9 cellular contexts compared by ENCODE assay signal in the genomic region with DNA sequence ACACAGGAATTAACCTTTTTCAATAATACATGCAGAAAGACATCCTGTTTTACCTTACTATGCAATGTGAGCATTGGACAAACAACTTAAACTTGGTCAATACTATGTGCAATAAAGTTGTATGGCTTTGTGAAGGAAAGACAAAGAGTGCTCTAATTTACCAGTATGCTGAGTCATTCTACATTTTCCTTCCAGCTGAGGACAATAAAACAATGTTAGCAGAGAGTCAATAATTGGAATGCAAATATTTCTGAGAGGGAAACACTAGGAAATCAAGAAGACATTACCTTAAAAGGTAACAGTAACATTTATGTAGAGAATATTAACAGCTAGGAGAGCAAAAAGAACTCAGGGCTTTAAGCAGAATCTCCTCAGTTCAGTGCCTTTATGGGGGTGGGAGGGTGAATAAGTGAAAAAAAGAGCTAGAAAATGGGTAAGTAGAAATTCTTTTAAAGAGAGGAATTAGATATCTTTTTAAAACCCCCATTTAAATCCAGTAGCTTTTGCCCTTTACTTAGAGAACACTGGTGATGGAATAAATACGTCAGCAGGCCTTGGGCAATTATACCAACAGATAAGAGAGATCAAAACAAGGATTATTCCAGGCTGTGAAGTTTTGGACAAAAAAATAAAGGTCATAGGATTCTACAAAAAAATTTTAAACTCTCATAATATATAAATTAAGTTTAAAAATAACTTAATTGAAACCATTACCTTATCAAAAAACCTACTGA. TPM values are rescaled to one million over a fixed set of nuclear protein-coding genes. Genes with fewer than 3 reads are reported as not detected.
DNase-seq lines count a peak whose midpoint lies in the region; ATAC-seq, FAIRE-seq and TF ChIP-seq lines count a peak whose summit lies in the region.
"Had no signal": no experiment of that assay in that cellular context is flagged by ENCODE, and none has a peak within 500 bp of the region (broad histone marks: within the 10 kb centered on the region; RNA-seq: fewer than 3 reads in every experiment).

No MANE protein-coding gene starts in this region.

- no peak overlapping the region for H3K4me3 Mint-ChIP-seq in naive thymus-derived CD4-positive, alpha-beta T cell

- peak overlapping the region; percentile 75; the same call in 1 of the 2 replicates for H3K27ac ChIP-seq in IMR-90 (ENCODE audit: insufficient read depth, low read length)
- peak overlapping the region; percentile 67 for H3K27ac ChIP-seq in HepG2 (ENCODE audit: extremely low read length, insufficient read depth, low read length)
- no peak overlapping the region for H3K27ac ChIP-seq in naive thymus-derived CD4-positive, alpha-beta T cell (ENCODE audit: low read depth, low read length)

- peaks cover 0 to 10% (median 0%) of the 10 kb centered on the region in 7 donors for H3K4me1 Mint-ChIP-seq in naive thymus-derived CD4-positive, alpha-beta T cell

- BruUV-seq in IMR-90 (replicated peaks; lab: Mats Ljungman, UMichigan) (no TSS peak), HepG2 (replicated peaks; lab: Mats Ljungman, UMichigan) (no TSS peak)

- peak; percentile 56 for FAIRE-seq in HepG2 (lab: Jason Lieb, UNC)

- peak; percentile 57 for DNase-seq in AG10803 (ENCODE audit: low read depth)
- peak; percentile 55 for DNase-seq in IMR-90
- peak; percentile 55 for DNase-seq in astrocyte of the spinal cord (ENCODE audit: low read depth, low spot score)
- peak; percentile 86 for DNase-seq in HepG2 (ENCODE audit: low spot score)
- no peak for DNase-seq in epidermal melanocyte (ENCODE audit: insufficient read length, low spot score)
- no peak for DNase-seq in naive thymus-derived CD4-positive, alpha-beta T cell
- no peak for DNase-seq in NCI-H345 (lab: John Stamatoyannopoulos, UW)
- DNase-seq: DMS79 treated with DMSO at 0.1 percent for 48 hours had no signal

- H2BK15ac ChIP-seq in IMR-90 (ENCODE audit: low read depth, low read length), result peak overlapping the region; percentile 90; the same call in 1 of the 3 replicates

- no peak overlapping the region for H3K4me3 ChIP-seq in AG10803 (ENCODE audit: low read length)
- no peak overlapping the region for H3K4me3 ChIP-seq in IMR-90 (ENCODE audit: insufficient read depth, low read depth, low read length)
- no peak overlapping the region for H3K4me3 ChIP-seq in astrocyte of the spinal cord (ENCODE audit: low read depth, low read length)
- H3K4me3 ChIP-seq in HepG2 (replicated peaks in 1 of 3; ENCODE audit: insufficient read depth in 1 of 3, low read depth in 2 of 3, low read length in 3 of 3), result no peak overlapping the region
- no peak overlapping the region for H3K4me3 ChIP-seq in naive thymus-derived CD4-positive, alpha-beta T cell (ENCODE audit: low read length)

- H4K8ac ChIP-seq in IMR-90 (ENCODE audit: low read depth in 2 of 2, low read length in 2 of 2), result peak overlapping the region; percentile 26 to 84; a peak in 3 of 4 replicates

- ATAC-seq in IMR-90 (ENCODE audit: low read depth) (peak; percentile 82), HepG2 (peak; percentile 86), HG03457 (IDR thresholded peaks at IDR 0.05; ENCODE audit: unreplicated experiment) (no peak)
- no peak for ATAC-seq in naive thymus-derived CD4-positive, alpha-beta T cell

- H3K36me3 Mint-ChIP-seq in naive thymus-derived CD4-positive, alpha-beta T cell, result peaks cover 10 to 50% (median 24%) of the 10 kb centered on the region in 5 donors

- peak overlapping the region; percentile 95 for H4K5ac ChIP-seq in IMR-90 (ENCODE audit: low read depth, low read length)

- POLR2A ChIA-PET in IMR-90 (lab: Charles Lee; ENCODE audit: unreplicated experiment), result no interaction called here
- POLR2A ChIA-PET in HepG2 (lab: Yijun Ruan, JAX), result interaction anchor here (1.0 to 5.7 kb wide), 2 partner anchors 11 to 15 kb away, joined by 10 to 33 read pairs; partner anchors contain the start of gene HGD
- POLR2A ChIA-PET in naive thymus-derived CD4-positive, alpha-beta T cell (lab: Charles Lee), result interaction anchor here (0.7 kb wide), 1 partner anchor 15 kb away, joined by 4 read pairs; no protein-coding TSS in a partner anchor

- H2BK120ac ChIP-seq in IMR-90 (ENCODE audit: low read depth, low read length), result peak overlapping the region; percentile 91

- H4K91ac ChIP-seq in IMR-90 (ENCODE audit: insufficient read depth, low read depth, low read length), result peak overlapping the region; percentile 83

- peak in 1 of 2 experiments; percentile 74; a peak in 2 of 4 replicates for TF ChIP-seq EP300 in HepG2 (IDR thresholded peaks at IDR 0.05; ENCODE audit: low read depth in 2 of 2, low read length in 2 of 2)
- peak; percentile 62; the same call in 1 of the 2 replicates for TF ChIP-seq EP300 in HepG2 (CRISPR knock-in tag; IDR thresholded peaks at IDR 0.05; ENCODE audit: borderline replicate concordance)

- peak overlapping the region; percentile 93 for H3K18ac ChIP-seq in IMR-90 (ENCODE audit: low read depth, low read length)

- H3K4me1 ChIP-seq in IMR-90 (ENCODE audit: control insufficient read depth, insufficient read depth, low read length) (peaks cover 9% of the 10 kb centered on the region), HepG2 (ENCODE audit: insufficient read depth, low read length) (peaks cover 47% of the 10 kb centered on the region)
- no peaks in the 10 kb centered on the region for H3K4me1 ChIP-seq in naive thymus-derived CD4-positive, alpha-beta T cell (ENCODE audit: control insufficient read depth in 2 of 2, insufficient read depth in 2 of 2, low read length in 2 of 2)

- TF ChIP-seq RAD21 in IMR-90 (IDR thresholded peaks at IDR 0.05; ENCODE audit: low read length) (no peak), HepG2 (CRISPR knock-in tag; IDR thresholded peaks at IDR 0.05) (no peak)

- no peaks in the 10 kb centered on the region for H3K9me1 ChIP-seq in IMR-90 (ENCODE audit: insufficient read depth, low read length)

- peak overlapping the region; percentile 55; the same call in 1 of the 2 replicates for H3K23ac ChIP-seq in IMR-90 (ENCODE audit: low read depth, low read length)

- WGBS in IMR-90 (ENCODE audit: extremely low coverage in 2 of 2, insufficient read length in 1 of 2), 2 experiments, result no CpG with 5 or more reads among the region's 1 CpG
- WGBS in HepG2 (ENCODE audit: low lambda C conversion rate), result 86% methylated on average over 1 of the region's 1 CpG

- no peaks in the 10 kb centered on the region for H3K27me3 Mint-ChIP-seq in naive thymus-derived CD4-positive, alpha-beta T cell

- TF ChIP-seq CTCF in AG10803 (conservative IDR thresholded peaks at IDR 0.05; ENCODE audit: low read length) (no peak), IMR-90 (conservative IDR thresholded peaks at IDR 0.05; ENCODE audit: low read depth, low read length) (no peak), astrocyte of the spinal cord (IDR thresholded peaks at IDR 0.05; ENCODE audit: low read depth, low read length) (no peak), HepG2 (CRISPR knock-in tag; IDR thresholded peaks at IDR 0.05) (no peak)

- peak overlapping the region; percentile 79 for H2BK20ac ChIP-seq in IMR-90 (ENCODE audit: low read depth, low read length)

- H3K79me1 ChIP-seq in IMR-90 (ENCODE audit: low read depth in 1 of 2, low read length in 2 of 2), result peaks cover 0 to 3% of the 10 kb centered on the region in 2 experiments; a peak in 1 of 4 replicates

- peak overlapping the region in 2 of 9 donors; percentile 29 to 30 for H3K27ac Mint-ChIP-seq in naive thymus-derived CD4-positive, alpha-beta T cell

- CTCF ChIA-PET in IMR-90 (lab: Yijun Ruan, JAX) (interaction anchor here (0.6 kb wide), 1 partner anchor 483 kb away, joined by 3 read pairs; no protein-coding TSS in a partner anchor), HepG2 (lab: Yijun Ruan, JAX; ENCODE audit: low intra/inter-chr PET ratio, low total read pairs) (no interaction called here)
- CTCF ChIA-PET in naive thymus-derived CD4-positive, alpha-beta T cell (lab: Charles Lee), result interaction anchor here (0.5 kb wide), 1 partner anchor 1075 kb away, joined by 6 read pairs; no protein-coding TSS in a partner anchor

- no peak overlapping the region for H2AK9ac ChIP-seq in IMR-90 (replicated peaks; ENCODE audit: low read depth, low read length, poor library complexity)

- H2AFZ ChIP-seq in IMR-90 (replicated peaks; ENCODE audit: low read length, poor library complexity) (no peak overlapping the region), HepG2 (ENCODE audit: low read length) (no peak overlapping the region)

- intact Hi-C loops in IMR-90 (cut with micrococcal nuclease), result no loop called here
- intact Hi-C loops in HepG2 (cut with micrococcal nuclease; ENCODE audit: unreplicated experiment), result loop anchor here (1.0 to 2.0 kb wide), 2 partner anchors 11 to 15 kb away; partner anchors contain the start of gene HGD
- intact Hi-C loops in naive thymus-derived CD4-positive, alpha-beta T cell (cut with micrococcal nuclease), result loop anchor here in 1 of 2 donors (2.0 kb wide), 1 partner anchor 15 kb away; no protein-coding TSS in a partner anchor

- TF ChIP-seq POLR2A in IMR-90 (IDR thresholded peaks at IDR 0.05; ENCODE audit: low read depth, low read length), result no peak
- TF ChIP-seq POLR2A in HepG2 (IDR thresholded peaks at IDR 0.05; ENCODE audit: insufficient read depth in 1 of 2, low read depth in 2 of 2, low read length in 2 of 2), result no peak

- H3K79me2 ChIP-seq in HepG2 (ENCODE audit: insufficient read depth, low read length), result no peaks in the 10 kb centered on the region

- H3K4me2 ChIP-seq in IMR-90 (ENCODE audit: low read depth, low read length) (peak overlapping the region; percentile 36; the same call in 1 of the 2 replicates), HepG2 (ENCODE audit: low read depth, low read length) (peak overlapping the region; percentile 34)

- H3K27me3 ChIP-seq in IMR-90 (ENCODE audit: control insufficient read depth, insufficient read depth, low read length) (no peaks in the 10 kb centered on the region), HepG2 (ENCODE audit: control insufficient read depth in 1 of 2, insufficient read depth in 2 of 2, low read length in 2 of 2) (no peaks in the 10 kb centered on the region)
- no peaks in the 10 kb centered on the region for H3K27me3 ChIP-seq in naive thymus-derived CD4-positive, alpha-beta T cell (ENCODE audit: control insufficient read depth in 2 of 2, insufficient read depth in 2 of 2, low read length in 2 of 2)

- peak overlapping the region; percentile 66; the same call in 1 of the 2 replicates for H3K56ac ChIP-seq in IMR-90 (ENCODE audit: extremely low read depth, insufficient read depth, low read length)

- H3K9ac ChIP-seq in IMR-90 (ENCODE audit: low read depth, low read length) (no peak overlapping the region), HepG2 (ENCODE audit: insufficient read depth, low read depth, low read length) (no peak overlapping the region; the same call in 1 of the 2 replicates)

- H2AK5ac ChIP-seq in IMR-90 (ENCODE audit: low read depth, low read length), result no peak overlapping the region

- H3K36me3 ChIP-seq in IMR-90 (ENCODE audit: control insufficient read depth, insufficient read depth, low read length) (no peaks in the 10 kb centered on the region), HepG2 (replicated peaks in 1 of 2; ENCODE audit: control insufficient read depth in 1 of 2, insufficient read depth in 2 of 2, low read length in 2 of 2) (peaks cover 0 to 14% of the 10 kb centered on the region in 2 experiments; a peak in 1 of 5 replicates)
- peaks cover 0 to 25% (median 0%) of the 10 kb centered on the region in 3 experiments for H3K36me3 ChIP-seq in naive thymus-derived CD4-positive, alpha-beta T cell (ENCODE audit: control insufficient read depth in 2 of 3, insufficient read depth in 3 of 3, low read length in 3 of 3)

- H3K9me3 ChIP-seq in IMR-90 (ENCODE audit: control insufficient read depth, insufficient read depth, low read length), result no peaks in the 10 kb centered on the region
- no peaks in the 10 kb centered on the region for H3K9me3 ChIP-seq in HepG2 (ENCODE audit: low read length)
- H3K9me3 ChIP-seq in naive thymus-derived CD4-positive, alpha-beta T cell (ENCODE audit: control insufficient read depth in 2 of 3, low read length in 3 of 3), result no peaks in the 10 kb centered on the region

- H4K20me1 ChIP-seq in IMR-90 (ENCODE audit: insufficient read depth, low read length), result no peaks in the 10 kb centered on the region
- no peaks in the 10 kb centered on the region for H4K20me1 ChIP-seq in HepG2 (ENCODE audit: insufficient read depth, low read length)

- dilution Hi-C loops in IMR-90 (cut with HindIII; ENCODE audit: low sequenced_read_pairs, unreplicated experiment), result no loop called here

- in situ Hi-C loops in IMR-90 (cut with MboI; ENCODE audit: low sequenced_read_pairs) (no loop called here), astrocyte of the spinal cord (cut with HindIII; ENCODE audit: low sequenced_read_pairs) (no loop called here), HepG2 (cut with HindIII; ENCODE audit: extremely low pct_ligation_motif_present, low pct_unique_long_range_greater_than_20kb) (no loop called here)

- peak overlapping the region; percentile 72; the same call in 1 of the 2 replicates for H3K4ac ChIP-seq in IMR-90 (ENCODE audit: low read depth, low read length)

- H2BK5ac ChIP-seq in IMR-90 (ENCODE audit: low read depth, low read length, poor library complexity, severe bottlenecking), result peak overlapping the region; percentile 91

- no peaks in the 10 kb centered on the region for H3K9me3 Mint-ChIP-seq in naive thymus-derived CD4-positive, alpha-beta T cell

- H3K14ac ChIP-seq in IMR-90 (replicated peaks; ENCODE audit: low read depth, low read length), result peak overlapping the region; percentile 78

RNA-seq across cellular contexts. Expression of gene HGD, which starts 11.6 kb away (rescaled TPM):
- not detected in 2 replicates for total RNA-seq in IMR-90 (2012; rRNA removed)
- polyA plus RNA-seq in IMR-90 (2012; rRNA removed), result 0.14 and 0.19 TPM in 2 replicates
- polyA plus RNA-seq in IMR-90 (2012; cell fraction: cytosol; rRNA removed), result not detected in 2 replicates
- polyA plus RNA-seq in IMR-90 (2012; cell fraction: nucleus; rRNA removed; ENCODE audit: low replicate concordance), result 0.30 and 1.4 TPM in 2 replicates
- 265 and 319 TPM in 2 replicates for total RNA-seq in HepG2 (2016; rRNA removed; fragmentation: Illumina TruSeq; extraction: Trizol)
- total RNA-seq in HepG2 (2016; cell fraction: cytosol; rRNA removed; fragmentation: Illumina TruSeq; extraction: Trizol; ENCODE audit: low read depth), result 67.0 and 67.5 TPM in 2 replicates
- 256 and 310 TPM in 2 replicates for total RNA-seq in HepG2 (2016; cell fraction: insoluble cytoplasmic fraction; rRNA removed; fragmentation: Illumina TruSeq; extraction: Trizol)
- 82.1 and 92.3 TPM in 2 replicates for total RNA-seq in HepG2 (2016; cell fraction: membrane; rRNA removed; fragmentation: Illumina TruSeq; extraction: Trizol)
- total RNA-seq in HepG2 (2016; cell fraction: nucleus; rRNA removed; fragmentation: Illumina TruSeq; extraction: Trizol), result 282 and 300 TPM in 2 replicates
- polyA plus RNA-seq in HepG2 (2011; rRNA removed), result 398 and 420 TPM in 2 replicates
- polyA plus RNA-seq in HepG2 (2011; cell fraction: cytosol; rRNA removed), result 151 and 200 TPM in 2 replicates
- polyA plus RNA-seq in HepG2 (2011; cell fraction: nucleus; rRNA removed), result 745 and 782 TPM in 2 replicates
- polyA plus RNA-seq in HepG2 (2012), result 254 and 296 TPM in 2 replicates
- polyA plus RNA-seq in HepG2 (2016; cell fraction: cytosol; fragmentation: Illumina TruSeq; extraction: Trizol; ENCODE audit: low read depth), result 44.7 and 45.8 TPM in 2 replicates
- 242 and 251 TPM in 2 replicates for polyA plus RNA-seq in HepG2 (2016; cell fraction: insoluble cytoplasmic fraction; fragmentation: Illumina TruSeq; extraction: Trizol; ENCODE audit: low read depth)
- 51.1 and 52.9 TPM in 2 replicates for polyA plus RNA-seq in HepG2 (2016; cell fraction: membrane; fragmentation: Illumina TruSeq; extraction: Trizol; ENCODE audit: low read depth)
- polyA plus RNA-seq in HepG2 (2016; cell fraction: nucleus; fragmentation: Illumina TruSeq; extraction: Trizol; ENCODE audit: insufficient read depth, low read depth), result 287 and 304 TPM in 2 replicates
- 0.42 and 257 TPM in 2 replicates for polyA minus RNA-seq in HepG2 (2011; rRNA and poly(A)+ RNA removed; ENCODE audit: low replicate concordance)
- polyA minus RNA-seq in HepG2 (2011; cell fraction: cytosol; rRNA and poly(A)+ RNA removed), result 107 and 125 TPM in 2 replicates
- 1,013 and 1,338 TPM in 2 replicates for polyA minus RNA-seq in HepG2 (2011; cell fraction: nucleus; rRNA and poly(A)+ RNA removed)
- total RNA-seq in naive thymus-derived CD4-positive, alpha-beta T cell, result 1 to 10 TPM in 4 of 5 experiments, under 1 TPM in 1; 0.44 to 4.9 (median 2.6) TPM
- not detected for polyA plus RNA-seq in naive thymus-derived CD4-positive, alpha-beta T cell

RNA-seq across cellular contexts. Expression of gene RABL3, which starts 48.7 kb away (rescaled TPM):
- total RNA-seq in IMR-90 (2012; rRNA removed) (17.0 and 31.1 TPM in 2 replicates), HepG2 (2016; rRNA removed; fragmentation: Illumina TruSeq; extraction: Trizol) (31.9 and 48.3 TPM in 2 replicates)
- polyA plus RNA-seq in IMR-90 (2012; rRNA removed) (4.2 and 5.3 TPM in 2 replicates), HepG2 (2011; rRNA removed) (3.8 and 4.8 TPM in 2 replicates)
- polyA plus RNA-seq in IMR-90 (2012; cell fraction: cytosol; rRNA removed), result 0.48 and 1.0 TPM in 2 replicates
- 0.27 and 3.6 TPM in 2 replicates for polyA plus RNA-seq in IMR-90 (2012; cell fraction: nucleus; rRNA removed; ENCODE audit: low replicate concordance)
- total RNA-seq in HepG2 (2016; cell fraction: cytosol; rRNA removed; fragmentation: Illumina TruSeq; extraction: Trizol; ENCODE audit: low read depth), result 5.2 and 5.9 TPM in 2 replicates
- total RNA-seq in HepG2 (2016; cell fraction: insoluble cytoplasmic fraction; rRNA removed; fragmentation: Illumina TruSeq; extraction: Trizol), result 31.0 and 46.6 TPM in 2 replicates
- total RNA-seq in HepG2 (2016; cell fraction: membrane; rRNA removed; fragmentation: Illumina TruSeq; extraction: Trizol), result 8.3 and 9.8 TPM in 2 replicates
- total RNA-seq in HepG2 (2016; cell fraction: nucleus; rRNA removed; fragmentation: Illumina TruSeq; extraction: Trizol), result 16.0 and 17.0 TPM in 2 replicates
- polyA plus RNA-seq in HepG2 (2011; cell fraction: cytosol; rRNA removed), result 1.7 and 3.2 TPM in 2 replicates
- polyA plus RNA-seq in HepG2 (2011; cell fraction: nucleus; rRNA removed), result 1.3 and 2.1 TPM in 2 replicates
- 14.0 and 15.4 TPM in 2 replicates for polyA plus RNA-seq in HepG2 (2012)
- polyA plus RNA-seq in HepG2 (2016; cell fraction: cytosol; fragmentation: Illumina TruSeq; extraction: Trizol; ENCODE audit: low read depth), result 4.4 and 5.0 TPM in 2 replicates
- 44.8 and 45.3 TPM in 2 replicates for polyA plus RNA-seq in HepG2 (2016; cell fraction: insoluble cytoplasmic fraction; fragmentation: Illumina TruSeq; extraction: Trizol; ENCODE audit: low read depth)
- polyA plus RNA-seq in HepG2 (2016; cell fraction: membrane; fragmentation: Illumina TruSeq; extraction: Trizol; ENCODE audit: low read depth), result 5.6 and 7.1 TPM in 2 replicates
- 13.8 and 15.4 TPM in 2 replicates for polyA plus RNA-seq in HepG2 (2016; cell fraction: nucleus; fragmentation: Illumina TruSeq; extraction: Trizol; ENCODE audit: insufficient read depth, low read depth)
- 1.3 and 4.8 TPM in 2 replicates for polyA minus RNA-seq in HepG2 (2011; rRNA and poly(A)+ RNA removed; ENCODE audit: low replicate concordance)
- 2.7 and 4.0 TPM in 2 replicates for polyA minus RNA-seq in HepG2 (2011; cell fraction: cytosol; rRNA and poly(A)+ RNA removed)
- 10.3 and 10.7 TPM in 2 replicates for polyA minus RNA-seq in HepG2 (2011; cell fraction: nucleus; rRNA and poly(A)+ RNA removed)
- 10 to 100 TPM; 15.4 to 30.3 (median 23.0) TPM for total RNA-seq in naive thymus-derived CD4-positive, alpha-beta T cell
- 10 to 100 TPM; 30.2 to 40.6 TPM for polyA plus RNA-seq in naive thymus-derived CD4-positive, alpha-beta T cell

RNA-seq across cellular contexts. Expression of gene GTF2E1, which starts 48.9 kb away (rescaled TPM):
- total RNA-seq in IMR-90 (2012; rRNA removed), result 18.5 and 26.9 TPM in 2 replicates
- polyA plus RNA-seq in IMR-90 (2012; rRNA removed), result 6.6 and 8.2 TPM in 2 replicates
- polyA plus RNA-seq in IMR-90 (2012; cell fraction: cytosol; rRNA removed), result 2.1 and 4.4 TPM in 2 replicates
- polyA plus RNA-seq in IMR-90 (2012; cell fraction: nucleus; rRNA removed; ENCODE audit: low replicate concordance), result 1.7 and 4.9 TPM in 2 replicates
- 21.5 and 29.0 TPM in 2 replicates for total RNA-seq in HepG2 (2016; rRNA removed; fragmentation: Illumina TruSeq; extraction: Trizol)
- total RNA-seq in HepG2 (2016; cell fraction: cytosol; rRNA removed; fragmentation: Illumina TruSeq; extraction: Trizol; ENCODE audit: low read depth), result 13.7 and 17.7 TPM in 2 replicates
- total RNA-seq in HepG2 (2016; cell fraction: insoluble cytoplasmic fraction; rRNA removed; fragmentation: Illumina TruSeq; extraction: Trizol), result 19.8 and 26.6 TPM in 2 replicates
- 8.6 and 13.7 TPM in 2 replicates for total RNA-seq in HepG2 (2016; cell fraction: membrane; rRNA removed; fragmentation: Illumina TruSeq; extraction: Trizol)
- total RNA-seq in HepG2 (2016; cell fraction: nucleus; rRNA removed; fragmentation: Illumina TruSeq; extraction: Trizol), result 11.6 and 16.6 TPM in 2 replicates
- polyA plus RNA-seq in HepG2 (2011; rRNA removed), result 7.7 and 8.3 TPM in 2 replicates
- polyA plus RNA-seq in HepG2 (2011; cell fraction: cytosol; rRNA removed), result 5.3 and 6.9 TPM in 2 replicates
- 2.2 and 4.6 TPM in 2 replicates for polyA plus RNA-seq in HepG2 (2011; cell fraction: nucleus; rRNA removed)
- 8.4 and 9.2 TPM in 2 replicates for polyA plus RNA-seq in HepG2 (2012)
- 0.76 and 1.3 TPM in 2 replicates for polyA plus RNA-seq in HepG2 (2016; cell fraction: cytosol; fragmentation: Illumina TruSeq; extraction: Trizol; ENCODE audit: low read depth)
- 16.9 and 19.8 TPM in 2 replicates for polyA plus RNA-seq in HepG2 (2016; cell fraction: insoluble cytoplasmic fraction; fragmentation: Illumina TruSeq; extraction: Trizol; ENCODE audit: low read depth)
- polyA plus RNA-seq in HepG2 (2016; cell fraction: membrane; fragmentation: Illumina TruSeq; extraction: Trizol; ENCODE audit: low read depth), result 3.4 and 3.9 TPM in 2 replicates
- 13.4 and 14.7 TPM in 2 replicates for polyA plus RNA-seq in HepG2 (2016; cell fraction: nucleus; fragmentation: Illumina TruSeq; extraction: Trizol; ENCODE audit: insufficient read depth, low read depth)
- polyA minus RNA-seq in HepG2 (2011; rRNA and poly(A)+ RNA removed; ENCODE audit: low replicate concordance), result 4.0 and 23.8 TPM in 2 replicates
- polyA minus RNA-seq in HepG2 (2011; cell fraction: cytosol; rRNA and poly(A)+ RNA removed), result 6.5 and 8.1 TPM in 2 replicates
- polyA minus RNA-seq in HepG2 (2011; cell fraction: nucleus; rRNA and poly(A)+ RNA removed), result 7.3 and 14.3 TPM in 2 replicates
- 10 to 100 TPM in 4 of 5 experiments, 1 to 10 TPM in 1; 8.4 to 27.3 (median 25.3) TPM for total RNA-seq in naive thymus-derived CD4-positive, alpha-beta T cell
- 10 to 100 TPM in 1 of 2 donors, 1 to 10 TPM in 1; 8.7 to 13.8 TPM for polyA plus RNA-seq in naive thymus-derived CD4-positive, alpha-beta T cell

Comparison
In these comparisons a context has a peak if more than half of its experiments do, and no peak if none do; other contexts are left out.
1. DNase-seq: peak in AG10803 (single experiment), IMR-90 (single experiment), astrocyte of the spinal cord (single experiment) and HepG2 (single experiment); none in epidermal melanocyte (single experiment), naive thymus-derived CD4-positive, alpha-beta T cell (0 of 9) and NCI-H345 (single experiment).
2. ATAC-seq: peak in IMR-90 (single experiment) and HepG2 (single experiment); none in HG03457 (single experiment) and naive thymus-derived CD4-positive, alpha-beta T cell (single experiment).
3. RNA of gene HGD, which starts 11.6 kb away (total RNA-seq): 67.0 to 319 TPM in HepG2; 0.44 to 4.9 TPM in naive thymus-derived CD4-positive, alpha-beta T cell and not detected in IMR-90; every median in the first group is over 10 times any median in the second.